Comparison of ENCODE assay signal across 12 cellular contexts in genomic region chr7:91083855-91084644, GRCh38.
DNase-seq lines count a peak whose midpoint lies in the region; ATAC-seq and TF ChIP-seq lines count a peak whose summit lies in the region.
"Had no signal": no experiment of that assay in that cellular context is flagged by ENCODE, and none has a peak within 500 bp of the region (broad histone marks: within the 10 kb centered on the region; RNA-seq: fewer than 3 reads in every experiment).

No MANE protein-coding gene starts in this region.

- no peak overlapping the region for H3K4me3 ChIP-seq in tibial artery
- H3K4me3 ChIP-seq: gastrocnemius medialis, left lung, prostate gland had no signal

- no peak overlapping the region for H3K27ac Mint-ChIP-seq in activated T-cell treated with anti-CD3 and anti-CD28 coated beads, Interleukin-2, amount 50 U/mL, for 72 hours
- H3K27ac Mint-ChIP-seq in T-helper 17 cell, result no peak overlapping the region
- H3K27ac Mint-ChIP-seq in activated T-helper 17 cell treated with anti-CD3 and anti-CD28 coated beads, Interleukin-2, amount 50 U/mL, for 72 hours, result no peak overlapping the region

- H3K4me1 Mint-ChIP-seq in activated T-cell treated with anti-CD3 and anti-CD28 coated beads, Interleukin-2, amount 50 U/mL, for 72 hours (ENCODE audit: low read depth), result peaks cover 36% of the 10 kb centered on the region
- peaks cover 3% of the 10 kb centered on the region for H3K4me1 Mint-ChIP-seq in T-helper 17 cell
- H3K4me1 Mint-ChIP-seq in activated T-helper 17 cell treated with anti-CD3 and anti-CD28 coated beads, Interleukin-2, amount 50 U/mL, for 72 hours, result no peaks in the 10 kb centered on the region

- POLR2A ChIA-PET in GM10248 (lab: Yijun Ruan, JAX), result no interaction called here

- H3K9me3 ChIP-seq in T-helper 17 cell (ENCODE audit: control insufficient read depth, low read length, poor library complexity, severe bottlenecking) (no peaks in the 10 kb centered on the region), tibial artery (no peaks in the 10 kb centered on the region)
- H3K9me3 ChIP-seq: gastrocnemius medialis, left lung, prostate gland had no signal

- CTCF ChIA-PET in GM10248 (lab: Yijun Ruan, JAX), result interaction anchor here (1.2 to 1.7 kb wide), 3 partner anchors 16 to 1363 kb away, joined by 3 to 5 read pairs (median 3); partner anchors contain the start of gene GATAD1

- H3K36me3 ChIP-seq in tibial artery, result no peaks in the 10 kb centered on the region
- H3K36me3 ChIP-seq: gastrocnemius medialis, left lung, prostate gland had no signal

- peak overlapping the region; percentile 29 to 68 for H3K27ac ChIP-seq in tibial artery
- H3K27ac ChIP-seq: gastrocnemius medialis, prostate gland had no signal

- H3K4me1 ChIP-seq in tibial artery, result peaks cover 3 to 58% (median 37%) of the 10 kb centered on the region in 4 donors
- H3K4me1 ChIP-seq: prostate gland had no signal

- intact Hi-C loops in left cardiac atrium (cut with DNase I) (loop anchor here (5.0 to 10.0 kb wide), 2 partner anchors 178 to 701 kb away; partner anchors contain the start of gene FZD1 (in 1 of the 2)), tibial artery (cut with DNase I; ENCODE audit: low total_unique reads) (loop anchor here (10.0 kb wide), 3 partner anchors 181 to 701 kb away; partner anchors contain the start of gene FZD1)

- ATAC-seq in activated T-cell treated with anti-CD3 and anti-CD28 coated beads, Interleukin-2, amount 50 U/mL, for 72 hours (replicated peaks in 1 of 2), result peak; percentile 87
- ATAC-seq in T-helper 17 cell (no peak), left cardiac atrium (peak; percentile 96)
- no peak for ATAC-seq in activated T-helper 17 cell treated with anti-CD3 and anti-CD28 coated beads, Interleukin-2, amount 50 U/mL, for 72 hours (replicated peaks)
- ATAC-seq: gastrocnemius medialis, left lung had no signal

- TF ChIP-seq CTCF in tibial artery (IDR thresholded peaks at IDR 0.05) (no peak), GM10248 (IDR thresholded peaks at IDR 0.05; ENCODE audit: control extremely low read depth, extremely low read depth, low read depth, missing control alignments) (no peak)

- no peaks in the 10 kb centered on the region for H3K9me3 Mint-ChIP-seq in activated T-cell treated with anti-CD3 and anti-CD28 coated beads, Interleukin-2, amount 50 U/mL, for 72 hours
- H3K9me3 Mint-ChIP-seq in activated T-helper 17 cell treated with anti-CD3 and anti-CD28 coated beads, Interleukin-2, amount 50 U/mL, for 72 hours, result no peaks in the 10 kb centered on the region

- no peaks in the 10 kb centered on the region for H3K27me3 ChIP-seq in tibial artery
- H3K27me3 ChIP-seq: gastrocnemius medialis, left lung had no signal

- peak; percentile 6 to 30 for DNase-seq in activated T-cell treated with anti-CD3 and anti-CD28 coated beads, Interleukin-2, amount 50 U/mL, for 72 hours
- no peak for DNase-seq in activated T-cell treated with anti-CD3 and anti-CD28 coated beads, Interleukin-2, amount 50 U/mL, for 1 hour
- DNase-seq in T-helper 17 cell, result no peak
- DNase-seq in left cardiac atrium, result peak; percentile 64
- peak; percentile 60 to 82 for DNase-seq in tibial artery
- no peak for DNase-seq in NCI-H526 treated with DMSO at 0.1 percent for 48 hours (lab: John Stamatoyannopoulos, UW)
- no peak for DNase-seq in GM10248 (ENCODE audit: extremely low spot score)
- DNase-seq: gastrocnemius medialis, left lung, NCI-H1417 treated with DMSO at 0.1 percent for 48 hours had no signal

- H3K36me3 Mint-ChIP-seq in activated T-cell treated with anti-CD3 and anti-CD28 coated beads, Interleukin-2, amount 50 U/mL, for 72 hours (ENCODE audit: insufficient read depth in 2 of 2), result no peaks in the 10 kb centered on the region
- H3K36me3 Mint-ChIP-seq in T-helper 17 cell (ENCODE audit: low read depth), result no peaks in the 10 kb centered on the region
- no peaks in the 10 kb centered on the region for H3K36me3 Mint-ChIP-seq in activated T-helper 17 cell treated with anti-CD3 and anti-CD28 coated beads, Interleukin-2, amount 50 U/mL, for 72 hours (ENCODE audit: low read depth)

- H3K4me3 Mint-ChIP-seq in activated T-cell treated with anti-CD3 and anti-CD28 coated beads, Interleukin-2, amount 50 U/mL, for 72 hours, result peak overlapping the region in 1 of 2 donors; percentile 43
- peak overlapping the region; percentile 6 for H3K4me3 Mint-ChIP-seq in T-helper 17 cell
- H3K4me3 Mint-ChIP-seq in activated T-helper 17 cell treated with anti-CD3 and anti-CD28 coated beads, Interleukin-2, amount 50 U/mL, for 72 hours, result no peak overlapping the region

- H3K27me3 Mint-ChIP-seq in activated T-cell treated with anti-CD3 and anti-CD28 coated beads, Interleukin-2, amount 50 U/mL, for 72 hours (ENCODE audit: low read depth), result no peaks in the 10 kb centered on the region
- H3K27me3 Mint-ChIP-seq in T-helper 17 cell, result peaks cover 6% of the 10 kb centered on the region
- peaks cover 4% of the 10 kb centered on the region for H3K27me3 Mint-ChIP-seq in activated T-helper 17 cell treated with anti-CD3 and anti-CD28 coated beads, Interleukin-2, amount 50 U/mL, for 72 hours

Comparison
In these comparisons a context has a peak if more than half of its experiments do, and no peak if none do; other contexts are left out.
1. DNase-seq: peak in activated T-cell treated with anti-CD3 and anti-CD28 coated beads, Interleukin-2, amount 50 U/mL, for 72 hours (2 of 2), left cardiac atrium (single experiment) and tibial artery (2 of 2); none in activated T-cell treated with anti-CD3 and anti-CD28 coated beads, Interleukin-2, amount 50 U/mL, for 1 hour (single experiment), T-helper 17 cell (0 of 3), NCI-H526 treated with DMSO at 0.1 percent for 48 hours (single experiment) and GM10248 (single experiment).
2. ATAC-seq: peak in activated T-cell treated with anti-CD3 and anti-CD28 coated beads, Interleukin-2, amount 50 U/mL, for 72 hours (2 of 2) and left cardiac atrium (2 of 2); none in T-helper 17 cell (single experiment) and activated T-helper 17 cell treated with anti-CD3 and anti-CD28 coated beads, Interleukin-2, amount 50 U/mL, for 72 hours (single experiment).